1 cellular context compared by ENCODE assay signal in the genomic region with DNA sequence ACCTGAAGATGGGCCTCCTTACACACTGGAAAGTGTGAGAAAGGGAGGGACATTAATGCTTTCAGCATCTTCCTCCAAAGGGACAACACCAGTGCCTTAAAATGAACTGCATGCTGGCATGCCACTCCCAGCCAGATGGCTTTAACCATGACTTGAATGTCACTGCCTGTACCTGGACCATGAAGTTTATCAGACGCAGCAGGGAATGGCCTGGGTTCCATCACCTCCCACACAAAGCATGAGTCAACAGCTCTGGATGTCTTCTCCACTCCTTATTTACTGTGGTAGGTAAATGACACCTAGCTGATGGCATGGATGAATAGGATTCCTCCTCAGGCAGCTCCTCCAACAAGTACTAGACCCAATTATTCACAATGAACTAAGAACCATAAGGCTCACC.
A peak's percentile ranks its signal among the peaks of the same experiment; 100 is the strongest.
TF ChIP-seq lines count a peak whose summit lies in the region.

No MANE protein-coding gene starts in this region.

TF ChIP-seq in K562, 482 proteins besides CTCF, POLR2A, EP300 and RAD21 (continued from another document and continues in another):
- TF ChIP-seq, protein P1, sequence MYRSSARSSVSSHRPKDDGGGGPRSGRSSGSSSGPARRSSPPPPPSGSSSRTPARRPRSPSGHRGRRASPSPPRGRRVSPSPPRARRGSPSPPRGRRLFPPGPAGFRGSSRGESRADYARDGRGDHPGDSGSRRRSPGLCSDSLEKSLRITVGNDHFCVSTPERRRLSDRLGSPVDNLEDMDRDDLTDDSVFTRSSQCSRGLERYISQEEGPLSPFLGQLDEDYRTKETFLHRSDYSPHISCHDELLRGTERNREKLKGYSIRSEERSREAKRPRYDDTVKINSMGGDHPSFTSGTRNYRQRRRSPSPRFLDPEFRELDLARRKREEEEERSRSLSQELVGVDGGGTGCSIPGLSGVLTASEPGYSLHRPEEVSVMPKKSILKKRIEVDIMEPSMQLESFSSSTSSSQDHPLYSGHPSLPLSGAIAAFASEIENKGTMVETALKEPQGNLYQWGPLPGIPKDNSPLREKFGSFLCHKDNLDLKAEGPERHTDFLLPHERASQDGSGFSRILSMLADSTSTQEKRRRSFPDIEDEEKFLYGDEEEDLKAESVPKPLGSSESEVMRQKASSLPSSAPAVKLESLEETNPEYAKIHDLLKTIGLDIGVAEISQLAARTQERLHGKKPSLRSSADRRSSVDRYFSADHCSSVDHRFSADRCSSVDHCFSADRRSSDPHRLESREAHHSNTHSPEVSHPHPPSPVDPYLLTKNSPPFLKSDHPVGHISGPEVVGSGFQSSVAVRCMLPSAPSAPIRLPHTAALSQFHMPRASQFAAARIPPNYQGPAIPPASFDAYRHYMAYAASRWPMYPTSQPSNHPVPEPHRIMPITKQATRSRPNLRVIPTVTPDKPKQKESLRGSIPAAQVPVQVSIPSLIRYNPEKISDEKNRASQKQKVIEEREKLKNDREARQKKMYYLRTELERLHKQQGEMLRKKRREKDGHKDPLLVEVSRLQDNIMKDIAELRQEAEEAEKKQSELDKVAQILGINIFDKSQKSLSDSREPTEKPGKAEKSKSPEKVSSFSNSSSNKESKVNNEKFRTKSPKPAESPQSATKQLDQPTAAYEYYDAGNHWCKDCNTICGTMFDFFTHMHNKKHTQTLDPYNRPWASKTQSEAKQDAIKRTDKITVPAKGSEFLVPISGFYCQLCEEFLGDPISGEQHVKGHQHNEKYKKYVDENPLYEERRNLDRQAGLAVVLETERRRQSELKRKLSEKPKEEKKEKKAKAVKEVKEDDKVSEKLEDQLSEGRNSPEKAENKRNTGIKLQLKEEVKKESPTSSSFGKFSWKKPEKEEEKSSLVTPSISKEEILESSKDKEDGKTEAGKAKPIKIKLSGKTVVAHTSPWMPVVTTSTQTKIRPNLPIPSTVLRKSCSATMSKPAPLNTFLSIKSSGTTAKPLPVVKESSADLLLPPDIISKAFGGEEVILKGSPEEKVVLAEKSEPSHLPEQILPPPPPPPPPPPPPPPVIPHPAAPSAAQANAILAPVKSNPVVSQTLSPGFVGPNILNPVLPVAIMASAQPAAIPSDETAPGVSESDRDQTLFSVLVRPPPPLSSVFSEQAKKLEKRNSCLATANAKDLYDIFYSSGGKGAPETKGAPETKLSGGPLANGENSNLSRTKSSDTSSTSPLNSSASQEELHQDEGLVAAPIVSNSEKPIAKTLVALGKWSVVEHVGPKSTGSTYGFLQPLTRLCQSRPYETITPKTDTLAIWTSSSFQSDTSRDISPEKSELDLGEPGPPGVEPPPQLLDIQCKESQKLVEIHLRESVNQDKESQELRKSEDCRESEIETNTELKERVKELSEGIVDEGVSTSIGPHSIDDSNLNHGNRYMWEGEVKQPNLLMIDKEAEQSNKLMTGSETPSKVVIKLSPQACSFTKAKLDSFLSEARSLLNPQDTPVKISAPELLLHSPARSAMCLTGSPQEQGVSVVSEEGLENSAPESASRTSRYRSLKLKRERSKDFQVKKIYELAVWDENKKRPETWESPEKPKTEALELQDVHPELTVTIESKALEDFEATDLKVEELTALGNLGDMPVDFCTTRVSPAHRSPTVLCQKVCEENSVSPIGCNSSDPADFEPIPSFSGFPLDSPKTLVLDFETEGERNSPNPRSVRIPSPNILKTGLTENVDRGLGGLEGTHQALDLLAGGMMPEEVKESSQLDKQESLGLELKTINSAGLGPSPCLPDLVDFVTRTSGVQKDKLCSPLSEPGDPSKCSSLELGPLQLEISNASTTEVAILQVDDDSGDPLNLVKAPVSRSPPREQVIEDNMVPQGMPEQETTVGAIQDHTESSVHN (IDR thresholded peaks at IDR 0.05; ENCODE audit: borderline replicate concordance in 1 of 2, low read depth in 1 of 2), result no peak
- TF ChIP-seq TCF3 (CRISPR knock-in tag; IDR thresholded peaks at IDR 0.05), result peak; percentile 58
- no peak for TF ChIP-seq ZSCAN29 (IDR thresholded peaks at IDR 0.05)
- TF ChIP-seq ARNT (IDR thresholded peaks at IDR 0.05), result no peak
- TF ChIP-seq, protein P2, sequence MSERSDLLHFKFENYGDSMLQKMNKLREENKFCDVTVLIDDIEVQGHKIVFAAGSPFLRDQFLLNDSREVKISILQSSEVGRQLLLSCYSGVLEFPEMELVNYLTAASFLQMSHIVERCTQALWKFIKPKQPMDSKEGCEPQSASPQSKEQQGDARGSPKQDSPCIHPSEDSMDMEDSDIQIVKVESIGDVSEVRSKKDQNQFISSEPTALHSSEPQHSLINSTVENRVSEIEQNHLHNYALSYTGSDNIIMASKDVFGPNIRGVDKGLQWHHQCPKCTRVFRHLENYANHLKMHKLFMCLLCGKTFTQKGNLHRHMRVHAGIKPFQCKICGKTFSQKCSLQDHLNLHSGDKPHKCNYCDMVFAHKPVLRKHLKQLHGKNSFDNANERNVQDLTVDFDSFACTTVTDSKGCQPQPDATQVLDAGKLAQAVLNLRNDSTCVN (CRISPR knock-in tag; IDR thresholded peaks at IDR 0.05), result no peak
- peak; percentile 30; the same call in 1 of the 2 replicates for TF ChIP-seq TEAD4 (IDR thresholded peaks at IDR 0.05; ENCODE audit: low read length)
- TF ChIP-seq TEAD4 (CRISPR knock-in tag; IDR thresholded peaks at IDR 0.05; ENCODE audit: borderline replicate concordance), result no peak
- no peak for TF ChIP-seq PPARD (CRISPR knock-in tag; IDR thresholded peaks at IDR 0.05)
- no peak for TF ChIP-seq NFE2 (IDR thresholded peaks at IDR 0.05; ENCODE audit: low read depth)
- TF ChIP-seq JUND (IDR thresholded peaks at IDR 0.05; ENCODE audit: borderline replicate concordance, low read depth, low read length), result peak; percentile 54; the same call in 1 of the 2 replicates
- TF ChIP-seq JUND (tag; IDR thresholded peaks at IDR 0.05; ENCODE audit: borderline replicate concordance, low read depth, low read length), result peak; percentile 40; the same call in 1 of the 3 replicates
- TF ChIP-seq ARID1B (IDR thresholded peaks at IDR 0.05), result peak; percentile 42; the same call in 1 of the 2 replicates
- no peak for TF ChIP-seq SLC30A9 (CRISPR knock-in tag; IDR thresholded peaks at IDR 0.05)
- peak; percentile 56 for TF ChIP-seq EGR1 (conservative IDR thresholded peaks at IDR 0.05)
- TF ChIP-seq ZC3H11A (IDR thresholded peaks at IDR 0.05; ENCODE audit: low read depth, low read length), result no peak
- TF ChIP-seq, protein P3, sequence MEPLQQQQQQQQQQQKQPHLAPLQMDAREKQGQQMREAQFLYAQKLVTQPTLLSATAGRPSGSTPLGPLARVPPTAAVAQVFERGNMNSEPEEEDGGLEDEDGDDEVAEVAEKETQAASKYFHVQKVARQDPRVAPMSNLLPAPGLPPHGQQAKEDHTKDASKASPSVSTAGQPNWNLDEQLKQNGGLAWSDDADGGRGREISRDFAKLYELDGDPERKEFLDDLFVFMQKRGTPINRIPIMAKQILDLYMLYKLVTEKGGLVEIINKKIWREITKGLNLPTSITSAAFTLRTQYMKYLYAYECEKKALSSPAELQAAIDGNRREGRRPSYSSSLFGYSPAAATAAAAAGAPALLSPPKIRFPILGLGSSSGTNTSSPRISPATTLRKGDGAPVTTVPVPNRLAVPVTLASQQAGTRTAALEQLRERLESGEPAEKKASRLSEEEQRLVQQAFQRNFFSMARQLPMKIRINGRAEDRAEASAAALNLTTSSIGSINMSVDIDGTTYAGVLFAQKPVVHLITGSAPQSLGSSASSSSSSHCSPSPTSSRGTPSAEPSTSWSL (CRISPR knock-in tag; IDR thresholded peaks at IDR 0.05; ENCODE audit: borderline replicate concordance), result no peak
- 0 out of 2 replicates have a peak, but pooled peaks have one; percentile 27 for TF ChIP-seq ZEB2 (IDR thresholded peaks at IDR 0.05)
- TF ChIP-seq MTF1 (CRISPR knock-in tag; IDR thresholded peaks at IDR 0.05; ENCODE audit: borderline replicate concordance), result no peak
- TF ChIP-seq, protein P4, sequence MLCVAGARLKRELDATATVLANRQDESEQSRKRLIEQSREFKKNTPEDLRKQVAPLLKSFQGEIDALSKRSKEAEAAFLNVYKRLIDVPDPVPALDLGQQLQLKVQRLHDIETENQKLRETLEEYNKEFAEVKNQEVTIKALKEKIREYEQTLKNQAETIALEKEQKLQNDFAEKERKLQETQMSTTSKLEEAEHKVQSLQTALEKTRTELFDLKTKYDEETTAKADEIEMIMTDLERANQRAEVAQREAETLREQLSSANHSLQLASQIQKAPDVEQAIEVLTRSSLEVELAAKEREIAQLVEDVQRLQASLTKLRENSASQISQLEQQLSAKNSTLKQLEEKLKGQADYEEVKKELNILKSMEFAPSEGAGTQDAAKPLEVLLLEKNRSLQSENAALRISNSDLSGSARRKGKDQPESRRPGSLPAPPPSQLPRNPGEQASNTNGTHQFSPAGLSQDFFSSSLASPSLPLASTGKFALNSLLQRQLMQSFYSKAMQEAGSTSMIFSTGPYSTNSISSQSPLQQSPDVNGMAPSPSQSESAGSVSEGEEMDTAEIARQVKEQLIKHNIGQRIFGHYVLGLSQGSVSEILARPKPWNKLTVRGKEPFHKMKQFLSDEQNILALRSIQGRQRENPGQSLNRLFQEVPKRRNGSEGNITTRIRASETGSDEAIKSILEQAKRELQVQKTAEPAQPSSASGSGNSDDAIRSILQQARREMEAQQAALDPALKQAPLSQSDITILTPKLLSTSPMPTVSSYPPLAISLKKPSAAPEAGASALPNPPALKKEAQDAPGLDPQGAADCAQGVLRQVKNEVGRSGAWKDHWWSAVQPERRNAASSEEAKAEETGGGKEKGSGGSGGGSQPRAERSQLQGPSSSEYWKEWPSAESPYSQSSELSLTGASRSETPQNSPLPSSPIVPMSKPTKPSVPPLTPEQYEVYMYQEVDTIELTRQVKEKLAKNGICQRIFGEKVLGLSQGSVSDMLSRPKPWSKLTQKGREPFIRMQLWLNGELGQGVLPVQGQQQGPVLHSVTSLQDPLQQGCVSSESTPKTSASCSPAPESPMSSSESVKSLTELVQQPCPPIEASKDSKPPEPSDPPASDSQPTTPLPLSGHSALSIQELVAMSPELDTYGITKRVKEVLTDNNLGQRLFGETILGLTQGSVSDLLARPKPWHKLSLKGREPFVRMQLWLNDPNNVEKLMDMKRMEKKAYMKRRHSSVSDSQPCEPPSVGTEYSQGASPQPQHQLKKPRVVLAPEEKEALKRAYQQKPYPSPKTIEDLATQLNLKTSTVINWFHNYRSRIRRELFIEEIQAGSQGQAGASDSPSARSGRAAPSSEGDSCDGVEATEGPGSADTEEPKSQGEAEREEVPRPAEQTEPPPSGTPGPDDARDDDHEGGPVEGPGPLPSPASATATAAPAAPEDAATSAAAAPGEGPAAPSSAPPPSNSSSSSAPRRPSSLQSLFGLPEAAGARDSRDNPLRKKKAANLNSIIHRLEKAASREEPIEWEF (CRISPR knock-in tag; IDR thresholded peaks at IDR 0.05), result no peak
- no peak for TF ChIP-seq CBX3 (IDR thresholded peaks at IDR 0.05; ENCODE audit: borderline replicate concordance in 1 of 2, low read length in 2 of 2)
- TF ChIP-seq CBX1 (IDR thresholded peaks at IDR 0.05; ENCODE audit: low read depth), result no peak
- peak; percentile 56 for TF ChIP-seq CBFA2T2 (conservative IDR thresholded peaks at IDR 0.05)
- no peak for TF ChIP-seq RHOXF2B (CRISPR knock-in tag; conservative IDR thresholded peaks at IDR 0.05)
- TF ChIP-seq, protein P5, sequence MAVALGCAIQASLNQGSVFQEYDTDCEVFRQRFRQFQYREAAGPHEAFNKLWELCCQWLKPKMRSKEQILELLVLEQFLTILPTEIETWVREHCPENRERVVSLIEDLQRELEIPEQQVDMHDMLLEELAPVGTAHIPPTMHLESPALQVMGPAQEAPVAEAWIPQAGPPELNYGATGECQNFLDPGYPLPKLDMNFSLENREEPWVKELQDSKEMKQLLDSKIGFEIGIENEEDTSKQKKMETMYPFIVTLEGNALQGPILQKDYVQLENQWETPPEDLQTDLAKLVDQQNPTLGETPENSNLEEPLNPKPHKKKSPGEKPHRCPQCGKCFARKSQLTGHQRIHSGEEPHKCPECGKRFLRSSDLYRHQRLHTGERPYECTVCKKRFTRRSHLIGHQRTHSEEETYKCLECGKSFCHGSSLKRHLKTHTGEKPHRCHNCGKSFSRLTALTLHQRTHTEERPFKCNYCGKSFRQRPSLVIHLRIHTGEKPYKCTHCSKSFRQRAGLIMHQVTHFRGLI (CRISPR knock-in tag; IDR thresholded peaks at IDR 0.05), result no peak
- TF ChIP-seq, protein P6, sequence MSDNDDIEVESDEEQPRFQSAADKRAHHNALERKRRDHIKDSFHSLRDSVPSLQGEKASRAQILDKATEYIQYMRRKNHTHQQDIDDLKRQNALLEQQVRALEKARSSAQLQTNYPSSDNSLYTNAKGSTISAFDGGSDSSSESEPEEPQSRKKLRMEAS (CRISPR knock-in tag; IDR thresholded peaks at IDR 0.05), result no peak
- TF ChIP-seq JUNB (CRISPR knock-in tag; conservative IDR thresholded peaks at IDR 0.05), result no peak
- peak; percentile 72 for TF ChIP-seq CBFA2T3 (IDR thresholded peaks at IDR 0.05)
- TF ChIP-seq BDP1 (IDR thresholded peaks at IDR 0.05; ENCODE audit: insufficient read depth, insufficient read length), result no peak
- no peak for TF ChIP-seq POLR2AphosphoS5 (IDR thresholded peaks at IDR 0.05; ENCODE audit: control insufficient read depth, insufficient read depth, low read depth, low read length)
- no peak for TF ChIP-seq CBX8 (IDR thresholded peaks at IDR 0.05; ENCODE audit: borderline replicate concordance, extremely low read depth, low read depth, low read length, poor library complexity, severe bottlenecking)
- no peak for TF ChIP-seq YBX1 (IDR thresholded peaks at IDR 0.05)
- TF ChIP-seq, protein P7, sequence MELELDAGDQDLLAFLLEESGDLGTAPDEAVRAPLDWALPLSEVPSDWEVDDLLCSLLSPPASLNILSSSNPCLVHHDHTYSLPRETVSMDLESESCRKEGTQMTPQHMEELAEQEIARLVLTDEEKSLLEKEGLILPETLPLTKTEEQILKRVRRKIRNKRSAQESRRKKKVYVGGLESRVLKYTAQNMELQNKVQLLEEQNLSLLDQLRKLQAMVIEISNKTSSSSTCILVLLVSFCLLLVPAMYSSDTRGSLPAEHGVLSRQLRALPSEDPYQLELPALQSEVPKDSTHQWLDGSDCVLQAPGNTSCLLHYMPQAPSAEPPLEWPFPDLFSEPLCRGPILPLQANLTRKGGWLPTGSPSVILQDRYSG (tag; conservative IDR thresholded peaks at IDR 0.05; ENCODE audit: low read depth), result no peak
- TF ChIP-seq ZBTB1 (CRISPR knock-in tag; IDR thresholded peaks at IDR 0.05; ENCODE audit: borderline replicate concordance, low read depth), result no peak
- TF ChIP-seq, protein P8, sequence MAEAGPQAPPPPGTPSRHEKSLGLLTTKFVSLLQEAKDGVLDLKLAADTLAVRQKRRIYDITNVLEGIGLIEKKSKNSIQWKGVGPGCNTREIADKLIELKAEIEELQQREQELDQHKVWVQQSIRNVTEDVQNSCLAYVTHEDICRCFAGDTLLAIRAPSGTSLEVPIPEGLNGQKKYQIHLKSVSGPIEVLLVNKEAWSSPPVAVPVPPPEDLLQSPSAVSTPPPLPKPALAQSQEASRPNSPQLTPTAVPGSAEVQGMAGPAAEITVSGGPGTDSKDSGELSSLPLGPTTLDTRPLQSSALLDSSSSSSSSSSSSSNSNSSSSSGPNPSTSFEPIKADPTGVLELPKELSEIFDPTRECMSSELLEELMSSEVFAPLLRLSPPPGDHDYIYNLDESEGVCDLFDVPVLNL (CRISPR knock-in tag; IDR thresholded peaks at IDR 0.05; ENCODE audit: low read depth), result no peak
- TF ChIP-seq SAFB2 (IDR thresholded peaks at IDR 0.05; ENCODE audit: borderline replicate concordance, low read depth, low read length, severe bottlenecking), result no peak
- TF ChIP-seq ESRRB (CRISPR knock-in tag; IDR thresholded peaks at IDR 0.05; ENCODE audit: borderline replicate concordance), result no peak
